In genomic region chr6:102764317-102764716, GRCh38 we compare ENCODE assay signal across 25 cellular contexts.
"Had no signal": no experiment of that assay in that cellular context is flagged by ENCODE, and none has a peak within 500 bp of the region (broad histone marks: within the 10 kb centered on the region; RNA-seq: fewer than 3 reads in every experiment).

No MANE protein-coding gene starts in this region.

- H3K27ac Mint-ChIP-seq: dendritic cell treated with granulocyte-macrophage colony-stimulating factor and Interleukin-4, amounts not matched to agents 40 ng/mL and 50 ng/mL, for 4 days; effector memory CD8-positive, alpha-beta T cell; endodermal cell had no signal

- H3K9me3 Mint-ChIP-seq: dendritic cell treated with granulocyte-macrophage colony-stimulating factor and Interleukin-4, amounts not matched to agents 40 ng/mL and 50 ng/mL, for 4 days had no signal

- H3K4me3 Mint-ChIP-seq: dendritic cell treated with granulocyte-macrophage colony-stimulating factor and Interleukin-4, amounts not matched to agents 40 ng/mL and 50 ng/mL, for 4 days; effector memory CD8-positive, alpha-beta T cell; endodermal cell had no signal

- ATAC-seq: effector memory CD8-positive, alpha-beta T cell; esophagus mucosa; foreskin keratinocyte; gastrocnemius medialis; gastroesophageal sphincter; heart left ventricle; heart right ventricle had no signal

- H3K9me3 ChIP-seq: colonic mucosa, gastrocnemius medialis had no signal

- H3K27me3 Mint-ChIP-seq: dendritic cell treated with granulocyte-macrophage colony-stimulating factor and Interleukin-4, amounts not matched to agents 40 ng/mL and 50 ng/mL, for 4 days; effector memory CD8-positive, alpha-beta T cell had no signal

- H3K4me1 ChIP-seq: colonic mucosa, esophagus muscularis mucosa, esophagus squamous epithelium, foreskin keratinocyte, gastrocnemius medialis, gastroesophageal sphincter, heart left ventricle, heart right ventricle had no signal

- H3K36me3 ChIP-seq: colonic mucosa, esophagus muscularis mucosa, esophagus squamous epithelium, gastrocnemius medialis, gastroesophageal sphincter, heart left ventricle, heart right ventricle had no signal

- DNase-seq: colonic mucosa; cortex of kidney; dermis blood vessel endothelial cell; dorsolateral prefrontal cortex; effector CD4-positive, alpha-beta T cell; effector CD8-positive, alpha-beta T cell; effector memory CD4-positive, alpha-beta T cell; effector memory CD8-positive, alpha-beta T cell; endodermal cell; erythroblast; esophagus squamous epithelium; foreskin fibroblast; foreskin keratinocyte; foreskin melanocyte; gastrocnemius medialis; glutamatergic neuron; head of caudate nucleus; heart left ventricle; heart right ventricle had no signal

- H3K27me3 ChIP-seq: colonic mucosa, dorsolateral prefrontal cortex, esophagus muscularis mucosa, esophagus squamous epithelium, foreskin keratinocyte, gastrocnemius medialis, gastroesophageal sphincter, heart left ventricle, heart right ventricle had no signal

- H3K4me3 ChIP-seq: colonic mucosa, coronary artery, dorsolateral prefrontal cortex, esophagus muscularis mucosa, esophagus squamous epithelium, gastrocnemius medialis, gastroesophageal sphincter, heart left ventricle, heart right ventricle had no signal

- H3K27ac ChIP-seq: colonic mucosa, coronary artery, dorsolateral prefrontal cortex, epithelial cell of prostate, esophagus muscularis mucosa, esophagus squamous epithelium, foreskin keratinocyte, gastrocnemius medialis, gastroesophageal sphincter, heart left ventricle, heart right ventricle had no signal

- H3K4me1 Mint-ChIP-seq: endodermal cell had no signal
